Comparison of ENCODE assay signal across 1 cellular context in genomic region chr2:206452750-206453149, GRCh38.
TF ChIP-seq lines count a peak whose summit lies in the region.

No MANE protein-coding gene starts in this region.

TF ChIP-seq in HEK293, 187 proteins besides CTCF, POLR2A, EP300 and RAD21 (continued from another document):
- 0 out of 2 replicates have a peak, but pooled peaks have one; percentile 20 for TF ChIP-seq PRDM4 (tag by site-specific recombination; IDR thresholded peaks at IDR 0.05)
- no peak for TF ChIP-seq ZNF560 (tag by site-specific recombination; IDR thresholded peaks at IDR 0.05; ENCODE audit: borderline replicate concordance)
- TF ChIP-seq ZIC2 (tag by site-specific recombination; IDR thresholded peaks at IDR 0.05) = no peak
TF ChIP-seq in HEK293: peak in this region for 16.
